16 cellular contexts compared by ENCODE assay signal in genomic region chr12:116642101-116642500, GRCh38.
"Had no signal": no experiment of that assay in that cellular context is flagged by ENCODE, and none has a peak within 500 bp of the region (broad histone marks: within the 10 kb centered on the region; RNA-seq: fewer than 3 reads in every experiment).

No MANE protein-coding gene starts in this region.

- H3K27me3 ChIP-seq: adrenal gland, body of pancreas, hepatocyte, suprapubic skin, upper lobe of left lung had no signal

- ATAC-seq: body of pancreas; left ventricle myocardium superior; stimulated activated naive B cell treated with anti-CD40 and anti-IgM and Interleukin-4, amounts not matched to agents 10 μg/mL and 1 μg/mL and 100 μg/mL, for 72 hours; T-helper 17 cell had no signal

- DNase-seq: activated CD4-positive, CD25-positive, alpha-beta regulatory T cell; activated naive CD4-positive, alpha-beta T cell treated with anti-CD3 and anti-CD28 coated beads, Interleukin-2, amount 50 U/mL, for 16 hours; adrenal gland; body of pancreas; central memory CD4-positive, alpha-beta T cell; cortex of kidney; effector CD8-positive, alpha-beta T cell; kidney; left ventricle myocardium superior; stimulated activated naive B cell treated with anti-CD40 and anti-IgM and Interleukin-4, amounts not matched to agents 10 μg/mL and 1 μg/mL and 100 μg/mL, for 72 hours; T-helper 17 cell; upper lobe of left lung had no signal

- H3K27ac ChIP-seq: adrenal gland, body of pancreas, hepatocyte, parathyroid adenoma, suprapubic skin, upper lobe of left lung had no signal

- H3K4me3 ChIP-seq: adrenal gland, body of pancreas, hepatocyte, suprapubic skin, upper lobe of left lung had no signal

- FAIRE-seq: kidney, TTC549 had no signal
